32 cellular contexts compared by ENCODE assay signal in the genomic region with DNA sequence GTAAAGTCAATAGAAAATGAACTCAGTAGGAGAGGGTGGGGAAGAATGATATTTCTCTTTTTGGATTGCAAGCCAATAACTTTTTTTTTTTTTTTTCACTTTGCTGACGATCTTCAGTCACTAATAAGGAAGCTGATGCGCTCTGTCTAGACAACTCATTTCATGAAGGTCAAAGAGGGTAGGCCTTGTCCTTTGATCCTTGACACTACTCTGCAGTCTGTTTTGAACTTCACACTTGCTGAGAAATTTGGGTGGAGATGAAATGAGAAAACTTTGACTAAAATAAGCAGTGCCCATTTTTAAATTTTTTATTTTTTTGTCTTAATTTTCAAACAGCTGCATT.
"Had no signal": no experiment of that assay in that cellular context is flagged by ENCODE, and none has a peak within 500 bp of the region (broad histone marks: within the 10 kb centered on the region; RNA-seq: fewer than 3 reads in every experiment).

No MANE protein-coding gene starts in this region.

- H3K36me3 ChIP-seq: breast epithelium, MG63, Peyer's patch, SJCRH30, WERI-Rb-1 had no signal

- DNase-seq: activated CD4-positive, alpha-beta memory T cell treated with anti-CD3 and anti-CD28 coated beads, Interleukin-2, amount 10 ng/mL, durations not matched to agents 7 days and 5 days; activated CD4-positive, alpha-beta T cell treated with anti-CD3 and anti-CD28 coated beads for 1 hour; activated CD4-positive, alpha-beta T cell treated with anti-CD3 and anti-CD28 coated beads for 48 hours; activated CD4-positive, CD25-positive, alpha-beta regulatory T cell; activated CD8-positive, alpha-beta memory T cell treated with anti-CD3 and anti-CD28 coated beads for 24 hours; activated CD8-positive, alpha-beta memory T cell treated with anti-CD3 and anti-CD28 coated beads, Interleukin-2, amount 10 ng/mL, durations not matched to agents 7 days and 5 days; activated CD8-positive, alpha-beta memory T cell treated with anti-CD3 and anti-CD28 coated beads, Interleukin-2, amount 50 U/mL, for 48 hours; activated effector memory CD4-positive, alpha-beta T cell treated with Interleukin-2 at 50 U/mL for 16 hours; activated naive CD4-positive, alpha-beta T cell treated with anti-CD3 and anti-CD28 coated beads, Interleukin-2, amount 10 ng/mL, durations not matched to agents 7 days and 5 days; activated T-cell treated with anti-CD3 and anti-CD28 coated beads, Interleukin-2, amount 50 U/mL, for 48 hours; amniotic stem cell; body of pancreas; Kasumi-1; KG1; NCI-H1048; NCI-H1436 treated with DMSO at 0.1 percent for 48 hours; NCI-H1694 treated with DMSO at 0.1 percent for 48 hours; NCI-H2029; NCI-H510A; NCI-H526; NCI-H748 treated with DMSO at 0.1 percent for 48 hours; NK-92 treated with Interleukin-12 subunit alpha and Interleukin-12 subunit beta, amount 100 ng/mL, for 24 hours; PC-3; Peyer's patch; RPMI8226; SJCRH30; T1000; WERI-Rb-1 had no signal

- H3K9me3 ChIP-seq: body of pancreas, Peyer's patch, SJCRH30 had no signal

- H3K4me3 Mint-ChIP-seq: activated CD4-positive, alpha-beta memory T cell treated with anti-CD3 and anti-CD28 coated beads, Interleukin-2, amount 10 ng/mL, durations not matched to agents 7 days and 5 days; activated CD8-positive, alpha-beta memory T cell treated with anti-CD3 and anti-CD28 coated beads, Interleukin-2, amount 10 ng/mL, durations not matched to agents 7 days and 5 days; activated naive CD4-positive, alpha-beta T cell treated with anti-CD3 and anti-CD28 coated beads, Interleukin-2, amount 10 ng/mL, durations not matched to agents 7 days and 5 days; activated naive CD8-positive, alpha-beta T cell had no signal

- H3K27ac ChIP-seq: body of pancreas, breast epithelium, Peyer's patch, SJCRH30, SK-N-MC, WERI-Rb-1 had no signal

- H3K4me1 Mint-ChIP-seq: activated CD4-positive, alpha-beta memory T cell treated with anti-CD3 and anti-CD28 coated beads, Interleukin-2, amount 10 ng/mL, durations not matched to agents 7 days and 5 days; activated CD8-positive, alpha-beta memory T cell treated with anti-CD3 and anti-CD28 coated beads, Interleukin-2, amount 10 ng/mL, durations not matched to agents 7 days and 5 days; activated naive CD4-positive, alpha-beta T cell treated with anti-CD3 and anti-CD28 coated beads, Interleukin-2, amount 10 ng/mL, durations not matched to agents 7 days and 5 days had no signal

- H3K4me1 ChIP-seq: breast epithelium, Peyer's patch had no signal

- H3K9me3 Mint-ChIP-seq: activated CD4-positive, alpha-beta memory T cell treated with anti-CD3 and anti-CD28 coated beads, Interleukin-2, amount 10 ng/mL, durations not matched to agents 7 days and 5 days; activated naive CD4-positive, alpha-beta T cell treated with anti-CD3 and anti-CD28 coated beads, Interleukin-2, amount 10 ng/mL, durations not matched to agents 7 days and 5 days had no signal

- H3K27ac Mint-ChIP-seq: activated CD4-positive, alpha-beta memory T cell treated with anti-CD3 and anti-CD28 coated beads, Interleukin-2, amount 10 ng/mL, durations not matched to agents 7 days and 5 days; activated CD8-positive, alpha-beta memory T cell treated with anti-CD3 and anti-CD28 coated beads, Interleukin-2, amount 10 ng/mL, durations not matched to agents 7 days and 5 days; activated naive CD8-positive, alpha-beta T cell had no signal

- H3K4me3 ChIP-seq: body of pancreas, breast epithelium, MG63, Peyer's patch, SJCRH30, SK-N-MC had no signal

- H3K36me3 Mint-ChIP-seq: activated CD8-positive, alpha-beta memory T cell treated with anti-CD3 and anti-CD28 coated beads, Interleukin-2, amount 10 ng/mL, durations not matched to agents 7 days and 5 days; activated naive CD4-positive, alpha-beta T cell treated with anti-CD3 and anti-CD28 coated beads, Interleukin-2, amount 10 ng/mL, durations not matched to agents 7 days and 5 days; activated naive CD8-positive, alpha-beta T cell had no signal

- ATAC-seq: activated CD8-positive, alpha-beta memory T cell treated with anti-CD3 and anti-CD28 coated beads, Interleukin-2, amount 10 ng/mL, durations not matched to agents 7 days and 5 days; PC-3 had no signal

- H3K27me3 ChIP-seq: Peyer's patch, SJCRH30 had no signal
